ENCODE assay signal across 1 cellular context in genomic region chr12:7069386-7069785, GRCh38.
TF ChIP-seq lines count a peak whose summit lies in the region.

No MANE protein-coding gene starts in this region.

TF ChIP-seq in HepG2, 621 proteins besides CTCF, POLR2A, EP300 and RAD21:
- TF ChIP-seq ZNF296 (CRISPR knock-in tag; conservative IDR thresholded peaks at IDR 0.05): no peak
- no peak for TF ChIP-seq ISX (CRISPR knock-in tag; conservative IDR thresholded peaks at IDR 0.05)
- no peak for TF ChIP-seq ZEB1 (IDR thresholded peaks at IDR 0.05; ENCODE audit: insufficient replicate concordance, low read depth)
- no peak for TF ChIP-seq NR2C2 (CRISPR knock-in tag; IDR thresholded peaks at IDR 0.05; ENCODE audit: borderline replicate concordance)
- no peak for TF ChIP-seq MXD4 (CRISPR knock-in tag; IDR thresholded peaks at IDR 0.05)
TF ChIP-seq in HepG2: peak in this region for 0.
